Comparison of ENCODE assay signal across 14 cellular contexts in the genomic region with DNA sequence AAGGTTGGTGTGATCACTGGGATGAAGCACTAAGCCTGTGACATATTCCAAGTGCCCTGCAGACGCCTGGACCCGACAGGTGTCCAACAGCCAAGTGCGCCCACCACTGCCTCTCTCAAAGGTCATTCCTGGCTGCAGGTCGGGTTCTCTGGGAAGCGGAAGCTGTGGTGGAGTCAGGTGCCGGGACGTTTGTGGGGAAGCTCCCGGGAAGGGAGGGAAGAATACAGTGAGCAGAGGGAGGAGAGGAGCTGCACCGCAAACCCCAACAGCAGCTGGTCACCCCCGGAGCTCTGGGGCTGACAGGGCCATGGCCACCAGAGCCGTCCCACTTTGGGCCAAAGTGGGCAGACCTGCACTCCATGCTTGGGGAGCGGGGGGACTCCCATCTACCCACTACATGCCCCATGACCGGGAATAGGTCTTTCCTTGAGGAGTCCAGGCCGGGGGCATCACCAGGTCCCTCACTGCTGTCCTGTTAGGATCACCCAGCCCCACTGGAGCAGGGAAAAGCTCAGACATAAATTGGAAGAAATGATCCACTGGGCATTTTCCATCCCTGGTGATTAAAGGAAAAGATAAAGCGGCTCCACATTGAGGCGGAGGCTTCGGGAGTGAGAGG.
DNase-seq lines count a peak whose midpoint lies in the region; TF ChIP-seq lines count a peak whose summit lies in the region.
"Had no signal": no experiment of that assay in that cellular context is flagged by ENCODE, and none has a peak within 500 bp of the region (broad histone marks: within the 10 kb centered on the region; RNA-seq: fewer than 3 reads in every experiment).

No MANE protein-coding gene starts in this region.

- H3K27me3 Mint-ChIP-seq in endodermal cell (ENCODE audit: insufficient read depth): no peaks in the 10 kb centered on the region
- H3K27me3 Mint-ChIP-seq in CD4-positive, alpha-beta memory T cell: peaks cover 8 to 16% of the 10 kb centered on the region in 2 donors

- H3K27ac Mint-ChIP-seq in endodermal cell: no peak overlapping the region
- no peak overlapping the region for H3K27ac Mint-ChIP-seq in CD4-positive, alpha-beta memory T cell
- H3K27ac Mint-ChIP-seq: B cell; CD8-positive, alpha-beta memory T cell had no signal

- no peak for TF ChIP-seq CTCF in endodermal cell (conservative IDR thresholded peaks at IDR 0.05)

- no peaks in the 10 kb centered on the region for H3K9me3 ChIP-seq in endodermal cell (ENCODE audit: control insufficient read depth, low read length)
- H3K9me3 ChIP-seq in CD4-positive, alpha-beta memory T cell (ENCODE audit: control insufficient read depth in 1 of 2, low read length in 2 of 2): no peaks in the 10 kb centered on the region
- H3K9me3 ChIP-seq: Peyer's patch had no signal

- no peaks in the 10 kb centered on the region for H3K4me1 ChIP-seq in endodermal cell (ENCODE audit: control insufficient read depth, insufficient read depth, low read length)
- H3K4me1 ChIP-seq in CD4-positive, alpha-beta memory T cell (ENCODE audit: insufficient read depth, low read length): no peaks in the 10 kb centered on the region
- H3K4me1 ChIP-seq: Peyer's patch had no signal

- H3K4me3 Mint-ChIP-seq in endodermal cell: no peak overlapping the region
- H3K4me3 Mint-ChIP-seq in CD4-positive, alpha-beta memory T cell: no peak overlapping the region
- H3K4me3 Mint-ChIP-seq: B cell; CD8-positive, alpha-beta memory T cell had no signal

- intact Hi-C loops in posterior vena cava (cut with DNase I): no loop called here
- intact Hi-C loops in CD4-positive, alpha-beta memory T cell (cut with micrococcal nuclease): no loop called here

- POLR2A ChIA-PET in CD4-positive, alpha-beta memory T cell (lab: Charles Lee; ENCODE audit: partially characterized antibody): no interaction called here

- 89 to 90% methylated on average over 11 to 17 of the region's 17 CpGs for WGBS in endodermal cell (ENCODE audit: insufficient coverage in 1 of 2, insufficient read length in 1 of 2), 2 experiments

- H3K27me3 ChIP-seq in endodermal cell (ENCODE audit: control insufficient read depth, insufficient read depth, low read length, poor library complexity, severe bottlenecking): no peaks in the 10 kb centered on the region
- no peaks in the 10 kb centered on the region for H3K27me3 ChIP-seq in CD4-positive, alpha-beta memory T cell (ENCODE audit: insufficient read depth, low read length)
- H3K27me3 ChIP-seq: Peyer's patch had no signal

- no peaks in the 10 kb centered on the region for H3K36me3 ChIP-seq in endodermal cell (ENCODE audit: control insufficient read depth, insufficient read depth, low read length)
- no peaks in the 10 kb centered on the region for H3K36me3 ChIP-seq in CD4-positive, alpha-beta memory T cell (ENCODE audit: insufficient read depth, low read length)
- H3K36me3 ChIP-seq: Peyer's patch had no signal

- no peaks in the 10 kb centered on the region for H3K4me1 Mint-ChIP-seq in endodermal cell
- no peaks in the 10 kb centered on the region for H3K4me1 Mint-ChIP-seq in CD4-positive, alpha-beta memory T cell
- H3K4me1 Mint-ChIP-seq: B cell; CD8-positive, alpha-beta memory T cell had no signal

- no peak overlapping the region for H3K9ac ChIP-seq in endodermal cell (ENCODE audit: extremely low read depth, low read length, poor library complexity, severe bottlenecking)

- CTCF ChIA-PET in CD4-positive, alpha-beta memory T cell (lab: Charles Lee; ENCODE audit: partially characterized antibody): no interaction called here

- H3K36me3 Mint-ChIP-seq in endodermal cell (ENCODE audit: low read depth): no peaks in the 10 kb centered on the region
- H3K36me3 Mint-ChIP-seq in CD4-positive, alpha-beta memory T cell: no peaks in the 10 kb centered on the region
- H3K36me3 Mint-ChIP-seq: CD8-positive, alpha-beta memory T cell had no signal

- H3K9me3 Mint-ChIP-seq in endodermal cell: no peaks in the 10 kb centered on the region
- peaks cover 0 to 2% (median 0%) of the 10 kb centered on the region in 8 donors for H3K9me3 Mint-ChIP-seq in CD4-positive, alpha-beta memory T cell
- H3K9me3 Mint-ChIP-seq: CD8-positive, alpha-beta memory T cell had no signal

- H3K27ac ChIP-seq in endodermal cell (ENCODE audit: low read depth, low read length): no peak overlapping the region
- H3K27ac ChIP-seq in CD4-positive, alpha-beta memory T cell (ENCODE audit: low read depth, low read length): no peak overlapping the region
- H3K27ac ChIP-seq: Peyer's patch had no signal

- DNase-seq in 8988T: peak; percentile 9
- peak; percentile 3 for DNase-seq in D341Med (ENCODE audit: low spot score)
- peak; percentile 40 for DNase-seq in endodermal cell
- DNase-seq in posterior vena cava (ENCODE audit: low spot score): peak; percentile 66
- DNase-seq in CD4-positive, alpha-beta memory T cell: no peak
- no peak for DNase-seq in NCI-H2081 (lab: John Stamatoyannopoulos, UW)
- DNase-seq in NAMALWA (ENCODE audit: low spot score): no peak
- DNase-seq: CD8-positive, alpha-beta memory T cell; HCEC 1CT; Karpas-422; NCI-H1930; SIG-M5 had no signal

- H3K4me3 ChIP-seq in endodermal cell (ENCODE audit: low read length): no peak overlapping the region
- H3K4me3 ChIP-seq in CD4-positive, alpha-beta memory T cell (ENCODE audit: low read length in 2 of 2): no peak overlapping the region
- H3K4me3 ChIP-seq: Peyer's patch had no signal

Comparison
In these comparisons a context has a peak if more than half of its experiments do, and no peak if none do; other contexts are left out.
1. DNase-seq: peak in 8988T (single experiment), D341Med (single experiment), endodermal cell (single experiment) and posterior vena cava (single experiment); none in CD4-positive, alpha-beta memory T cell (0 of 5), NCI-H2081 (0 of 2) and NAMALWA (single experiment).